12 cellular contexts compared by ENCODE assay signal in genomic region chr5:53253421-53253871, GRCh38.
DNase-seq lines count a peak whose midpoint lies in the region; ATAC-seq and TF ChIP-seq lines count a peak whose summit lies in the region.
"Had no signal": no experiment of that assay in that cellular context is flagged by ENCODE, and none has a peak within 500 bp of the region (broad histone marks: within the 10 kb centered on the region; RNA-seq: fewer than 3 reads in every experiment).

No MANE protein-coding gene starts in this region.

- peaks cover 7% of the 10 kb centered on the region for H3K4me1 Mint-ChIP-seq in activated CD8-positive, alpha-beta memory T cell treated with anti-CD3 and anti-CD28 coated beads, Interleukin-2, amount 10 ng/mL, durations not matched to agents 7 days and 5 days

- H3K79me2 ChIP-seq in smooth muscle cell (ENCODE audit: low read depth), result no peaks in the 10 kb centered on the region

- H3K4me2 ChIP-seq in smooth muscle cell, result peak overlapping the region; percentile 64
- H3K4me2 ChIP-seq: BLaER1 treated with 17β-estradiol and CSF1 and Interleukin-3, amounts not matched to agents 10 nM and 100 nM had no signal

- H3K9ac ChIP-seq in smooth muscle cell (ENCODE audit: low read depth), result no peak overlapping the region
- H3K9ac ChIP-seq: BLaER1 treated with 17β-estradiol and CSF1 and Interleukin-3, amounts not matched to agents 10 nM and 100 nM had no signal

- no peak overlapping the region for H3K27ac Mint-ChIP-seq in activated CD8-positive, alpha-beta memory T cell treated with anti-CD3 and anti-CD28 coated beads, Interleukin-2, amount 10 ng/mL, durations not matched to agents 7 days and 5 days

- peaks cover 29% of the 10 kb centered on the region for H3K27me3 Mint-ChIP-seq in activated CD8-positive, alpha-beta memory T cell treated with anti-CD3 and anti-CD28 coated beads, Interleukin-2, amount 10 ng/mL, durations not matched to agents 7 days and 5 days

- H3K9me3 ChIP-seq in smooth muscle cell (replicated peaks; ENCODE audit: low read depth), result no peaks in the 10 kb centered on the region
- H3K9me3 ChIP-seq: BLaER1 treated with 17β-estradiol and CSF1 and Interleukin-3, amounts not matched to agents 10 nM and 100 nM; colonic mucosa; spleen had no signal

- peaks cover 6% of the 10 kb centered on the region for H3F3A ChIP-seq in smooth muscle cell (ENCODE audit: low read depth)

- H3K27me3 ChIP-seq in brain microvascular endothelial cell (replicated peaks) (no peaks in the 10 kb centered on the region), smooth muscle cell (ENCODE audit: low read depth) (no peaks in the 10 kb centered on the region)
- H3K27me3 ChIP-seq: BLaER1 treated with 17β-estradiol and CSF1 and Interleukin-3, amounts not matched to agents 10 nM and 100 nM; colonic mucosa; spleen had no signal

- no peaks in the 10 kb centered on the region for H3K9me3 Mint-ChIP-seq in activated CD8-positive, alpha-beta memory T cell treated with anti-CD3 and anti-CD28 coated beads, Interleukin-2, amount 10 ng/mL, durations not matched to agents 7 days and 5 days (ENCODE audit: low read depth)

- H3K4me3 ChIP-seq in brain microvascular endothelial cell (ENCODE audit: low read depth, low read length), result no peak overlapping the region
- H3K4me3 ChIP-seq in smooth muscle cell, result no peak overlapping the region
- H3K4me3 ChIP-seq: BLaER1 treated with 17β-estradiol and CSF1 and Interleukin-3, amounts not matched to agents 10 nM and 100 nM; colonic mucosa; spleen had no signal

- no peaks in the 10 kb centered on the region for H3K36me3 Mint-ChIP-seq in activated CD8-positive, alpha-beta memory T cell treated with anti-CD3 and anti-CD28 coated beads, Interleukin-2, amount 10 ng/mL, durations not matched to agents 7 days and 5 days

- no peak overlapping the region for H3K4me3 Mint-ChIP-seq in activated CD8-positive, alpha-beta memory T cell treated with anti-CD3 and anti-CD28 coated beads, Interleukin-2, amount 10 ng/mL, durations not matched to agents 7 days and 5 days

- ATAC-seq in activated CD8-positive, alpha-beta memory T cell treated with anti-CD3 and anti-CD28 coated beads, Interleukin-2, amount 10 ng/mL, durations not matched to agents 7 days and 5 days, result peak; percentile 42
- ATAC-seq in HG03521 (IDR thresholded peaks at IDR 0.05; ENCODE audit: unreplicated experiment), result no peak

- CTCF ChIA-PET in activated CD8-positive, alpha-beta memory T cell treated with anti-CD3 and anti-CD28 coated beads, Interleukin-2, amount 10 ng/mL, durations not matched to agents 7 days and 5 days (lab: Charles Lee), result no interaction called here

- in situ Hi-C loops in brain microvascular endothelial cell (cut with HindIII; ENCODE audit: low pct_ligation_motif_present, low sequenced_read_pairs), result no loop called here

- H3K4me1 ChIP-seq in smooth muscle cell (ENCODE audit: low read depth), result peaks cover 13% of the 10 kb centered on the region
- H3K4me1 ChIP-seq: BLaER1 treated with 17β-estradiol and CSF1 and Interleukin-3, amounts not matched to agents 10 nM and 100 nM; colonic mucosa; spleen had no signal

- no peak overlapping the region for H3K27ac ChIP-seq in brain microvascular endothelial cell
- peak overlapping the region; percentile 24 for H3K27ac ChIP-seq in smooth muscle cell (ENCODE audit: low read depth)
- H3K27ac ChIP-seq in substantia nigra (ENCODE audit: low read depth, low read length, poor library complexity, severe bottlenecking), result no peak overlapping the region
- H3K27ac ChIP-seq: BLaER1 treated with 17β-estradiol and CSF1 and Interleukin-3, amounts not matched to agents 10 nM and 100 nM; colonic mucosa; spleen had no signal

- no peak for DNase-seq in activated CD8-positive, alpha-beta memory T cell treated with anti-CD3 and anti-CD28 coated beads, Interleukin-2, amount 10 ng/mL, durations not matched to agents 7 days and 5 days
- DNase-seq in activated CD8-positive, alpha-beta memory T cell treated with anti-CD3 and anti-CD28 coated beads for 24 hours, result no peak
- peak; percentile 16 for DNase-seq in NCI-H2029 (lab: John Stamatoyannopoulos, UW)
- DNase-seq in brain microvascular endothelial cell, result peak; percentile 61
- DNase-seq in smooth muscle cell (lab: John Stamatoyannopoulos, UW; ENCODE audit: unreplicated experiment), result no peak
- no peak for DNase-seq in substantia nigra (lab: John Stamatoyannopoulos, UW)
- no peak for DNase-seq in kidney tubule cell (ENCODE audit: low spot score)
- DNase-seq: colonic mucosa, NCI-H2081 treated with DMSO at 0.1 percent for 48 hours, spleen had no signal

- H3K36me3 ChIP-seq in brain microvascular endothelial cell (replicated peaks) (no peaks in the 10 kb centered on the region), smooth muscle cell (ENCODE audit: low read depth) (no peaks in the 10 kb centered on the region)
- H3K36me3 ChIP-seq: BLaER1 treated with 17β-estradiol and CSF1 and Interleukin-3, amounts not matched to agents 10 nM and 100 nM; colonic mucosa; spleen had no signal

- H2AFZ ChIP-seq in smooth muscle cell (ENCODE audit: low read depth), result no peak overlapping the region

- WGBS in smooth muscle cell (ENCODE audit: low lambda C conversion rate), result 13% methylated on average over 2 of the region's 2 CpGs

- no peaks in the 10 kb centered on the region for H4K20me1 ChIP-seq in smooth muscle cell (ENCODE audit: low read depth)
- H4K20me1 ChIP-seq: BLaER1 treated with 17β-estradiol and CSF1 and Interleukin-3, amounts not matched to agents 10 nM and 100 nM had no signal

- no peak for TF ChIP-seq CTCF in brain microvascular endothelial cell (IDR thresholded peaks at IDR 0.05; ENCODE audit: low read depth, low read length, missing control alignments)
- TF ChIP-seq CTCF in smooth muscle cell (IDR thresholded peaks at IDR 0.05; ENCODE audit: borderline replicate concordance, insufficient read depth, poor library complexity, severe bottlenecking), result no peak

Comparison
In these comparisons a context has a peak if more than half of its experiments do, and no peak if none do; other contexts are left out.
1. DNase-seq: peak in NCI-H2029 (single experiment) and brain microvascular endothelial cell (single experiment); none in activated CD8-positive, alpha-beta memory T cell treated with anti-CD3 and anti-CD28 coated beads, Interleukin-2, amount 10 ng/mL, durations not matched to agents 7 days and 5 days (single experiment), activated CD8-positive, alpha-beta memory T cell treated with anti-CD3 and anti-CD28 coated beads for 24 hours (single experiment), smooth muscle cell (single experiment), substantia nigra (0 of 49) and kidney tubule cell (single experiment).